In the genomic region with DNA sequence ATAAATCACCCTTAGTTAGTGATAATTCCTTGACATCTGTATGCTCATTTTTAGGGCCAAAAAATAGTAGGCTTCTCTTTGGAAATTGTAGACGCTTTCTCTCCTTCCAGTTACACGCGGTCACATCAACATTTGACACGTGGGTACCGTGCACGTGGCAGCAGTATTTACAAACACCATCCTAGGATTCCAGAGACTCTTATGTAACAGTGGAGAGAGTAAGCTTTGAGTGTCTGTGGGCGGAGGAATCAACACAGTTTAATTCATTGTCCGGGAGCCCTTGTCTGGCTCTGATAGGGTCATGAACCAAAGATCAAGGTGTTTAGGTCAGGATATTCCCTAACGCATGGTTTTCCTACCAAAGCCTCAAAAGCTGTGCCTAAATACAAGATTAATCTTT, we compare ENCODE assay signal across 15 cellular contexts. TPM values are rescaled to one million over a fixed set of nuclear protein-coding genes. Genes with fewer than 3 reads are reported as not detected.
A peak's percentile ranks its signal among the peaks of the same experiment; 100 is the strongest.
DNase-seq lines count a peak whose midpoint lies in the region; ATAC-seq and TF ChIP-seq lines count a peak whose summit lies in the region.
"Had no signal": no experiment of that assay in that cellular context is flagged by ENCODE, and none has a peak within 500 bp of the region (broad histone marks: within the 10 kb centered on the region; RNA-seq: fewer than 3 reads in every experiment).

No MANE protein-coding gene starts in this region.

- H2AFZ ChIP-seq in IMR-90 (replicated peaks; ENCODE audit: low read length, poor library complexity) (no peak overlapping the region), smooth muscle cell (ENCODE audit: low read depth) (no peak overlapping the region)

- in situ Hi-C loops in IMR-90 (cut with MboI; ENCODE audit: low sequenced_read_pairs): no loop called here

- no peak overlapping the region for H4K5ac ChIP-seq in IMR-90 (ENCODE audit: low read depth, low read length)

- no peak overlapping the region for H3K14ac ChIP-seq in IMR-90 (replicated peaks; ENCODE audit: low read depth, low read length)

- dilution Hi-C loops in IMR-90 (cut with HindIII; ENCODE audit: low sequenced_read_pairs, unreplicated experiment): no loop called here

- H3K4me1 ChIP-seq in IMR-90 (ENCODE audit: control insufficient read depth, insufficient read depth, low read length) (peaks cover 7% of the 10 kb centered on the region), smooth muscle cell (ENCODE audit: low read depth) (no peaks in the 10 kb centered on the region)

- 0 out of 2 replicates have a peak, but pooled peaks cover 2% of the 10 kb centered on the region for H3K9me1 ChIP-seq in IMR-90 (ENCODE audit: insufficient read depth, low read length)

- TF ChIP-seq POLR2A in IMR-90 (IDR thresholded peaks at IDR 0.05; ENCODE audit: low read depth, low read length): no peak

- no peaks in the 10 kb centered on the region for H3F3A ChIP-seq in smooth muscle cell (ENCODE audit: low read depth)

- H3K4me3 ChIP-seq in IMR-90 (ENCODE audit: insufficient read depth, low read depth, low read length) (no peak overlapping the region), epithelial cell of esophagus (ENCODE audit: low read length) (no peak overlapping the region), smooth muscle cell (peak overlapping the region; percentile 33)
- H3K4me3 ChIP-seq: esophagus muscularis mucosa, skin epidermis had no signal

- no peak overlapping the region for H2AK5ac ChIP-seq in IMR-90 (ENCODE audit: low read depth, low read length)

- H3K9ac ChIP-seq in IMR-90 (ENCODE audit: low read depth, low read length) (no peak overlapping the region), smooth muscle cell (ENCODE audit: low read depth) (no peak overlapping the region)

- DNase-seq in IMR-90 (peak; percentile 56), epithelial cell of esophagus (ENCODE audit: low read depth) (peak; percentile 22), left lobe of liver (ENCODE audit: low spot score) (peak; percentile 86), smooth muscle cell (lab: John Stamatoyannopoulos, UW; ENCODE audit: unreplicated experiment) (no peak), GDM1 (lab: John Stamatoyannopoulos, UW) (no peak), C1 segment of cervical spinal cord (lab: John Stamatoyannopoulos, UW) (no peak)
- no peak for DNase-seq in stimulated activated CD4-positive, alpha-beta T cell treated with anti-CD3 and anti-CD28 coated beads, Interleukin-4, amount 100 ng/mL, for 1 hour
- DNase-seq: activated naive CD4-positive, alpha-beta T cell treated with anti-CD3 and anti-CD28 coated beads, Interleukin-2, amount 50 U/mL, for 16 hours; CD4-positive, alpha-beta memory T cell; immature natural killer cell; naive thymus-derived CD8-positive, alpha-beta T cell; NCI-H524 treated with DMSO at 0.1 percent for 48 hours; T-helper 9 cell had no signal

- no peak overlapping the region for H2BK15ac ChIP-seq in IMR-90 (ENCODE audit: low read depth, low read length)

- H4K8ac ChIP-seq in IMR-90 (ENCODE audit: low read depth in 2 of 2, low read length in 2 of 2): no peak overlapping the region

- H3K18ac ChIP-seq in IMR-90 (ENCODE audit: low read depth, low read length): no peak overlapping the region

- CTCF ChIA-PET in IMR-90 (lab: Yijun Ruan, JAX): no interaction called here

- no peak overlapping the region for H2BK5ac ChIP-seq in IMR-90 (ENCODE audit: low read depth, low read length, poor library complexity, severe bottlenecking)

- H3K79me1 ChIP-seq in IMR-90 (ENCODE audit: low read depth in 1 of 2, low read length in 2 of 2): peaks cover 3 to 32% of the 10 kb centered on the region in 2 experiments

- H3K79me2 ChIP-seq in smooth muscle cell (ENCODE audit: low read depth): peaks cover 82% of the 10 kb centered on the region

- POLR2A ChIA-PET in IMR-90 (lab: Charles Lee; ENCODE audit: unreplicated experiment): no interaction called here

- no peak overlapping the region for H2BK20ac ChIP-seq in IMR-90 (ENCODE audit: low read depth, low read length)

- H3K27ac ChIP-seq in IMR-90 (ENCODE audit: insufficient read depth, low read length) (no peak overlapping the region), smooth muscle cell (ENCODE audit: low read depth) (no peak overlapping the region)
- H3K27ac ChIP-seq: esophagus muscularis mucosa, skin epidermis had no signal

- H4K91ac ChIP-seq in IMR-90 (ENCODE audit: insufficient read depth, low read depth, low read length): no peak overlapping the region

- ATAC-seq in IMR-90 (ENCODE audit: low read depth): peak; percentile 54; the same call in 1 of the 2 replicates
- ATAC-seq in left lobe of liver: peak; percentile 98
- ATAC-seq: naive thymus-derived CD8-positive, alpha-beta T cell had no signal

- intact Hi-C loops in IMR-90 (cut with micrococcal nuclease): no loop called here

- H3K23ac ChIP-seq in IMR-90 (ENCODE audit: low read depth, low read length): no peak overlapping the region

- no peak overlapping the region for H3K4ac ChIP-seq in IMR-90 (ENCODE audit: low read depth, low read length)

- no peaks in the 10 kb centered on the region for H3K9me3 ChIP-seq in IMR-90 (ENCODE audit: control insufficient read depth, insufficient read depth, low read length)
- H3K9me3 ChIP-seq in smooth muscle cell (replicated peaks; ENCODE audit: low read depth): no peaks in the 10 kb centered on the region
- H3K9me3 ChIP-seq: esophagus muscularis mucosa had no signal

- WGBS in IMR-90 (ENCODE audit: extremely low coverage in 2 of 2, insufficient read length in 1 of 2), 2 experiments: no CpG with 5 or more reads among the region's 9 CpGs
- 4% methylated on average over 9 of the region's 9 CpGs for WGBS in smooth muscle cell (ENCODE audit: low lambda C conversion rate)

- H3K56ac ChIP-seq in IMR-90 (ENCODE audit: extremely low read depth, insufficient read depth, low read length): no peak overlapping the region

- 0 out of 2 replicates have a peak overlapping the region, but pooled peaks have one; percentile 19 for H3K4me2 ChIP-seq in IMR-90 (ENCODE audit: low read depth, low read length)
- H3K4me2 ChIP-seq in smooth muscle cell: peak overlapping the region; percentile 73

- 0 out of 2 replicates have a peak, but pooled peaks cover 1% of the 10 kb centered on the region for H3K36me3 ChIP-seq in IMR-90 (ENCODE audit: control insufficient read depth, insufficient read depth, low read length)
- H3K36me3 ChIP-seq in smooth muscle cell (ENCODE audit: low read depth): no peaks in the 10 kb centered on the region
- H3K36me3 ChIP-seq: esophagus muscularis mucosa had no signal

- no peak for TF ChIP-seq RAD21 in IMR-90 (IDR thresholded peaks at IDR 0.05; ENCODE audit: low read length)

- peak overlapping the region; percentile 22 for H2AK9ac ChIP-seq in IMR-90 (replicated peaks; ENCODE audit: low read depth, low read length, poor library complexity)

- no peak overlapping the region for H2BK120ac ChIP-seq in IMR-90 (ENCODE audit: low read depth, low read length)

- no TSS peak for BruUV-seq in IMR-90 (replicated peaks; lab: Mats Ljungman, UMichigan)

- TF ChIP-seq CTCF in IMR-90 (conservative IDR thresholded peaks at IDR 0.05; ENCODE audit: low read depth, low read length): no peak
- TF ChIP-seq CTCF in epithelial cell of esophagus (IDR thresholded peaks at IDR 0.05; ENCODE audit: insufficient read depth, low read depth, low read length, missing control alignments): no peak
- no peak for TF ChIP-seq CTCF in smooth muscle cell (IDR thresholded peaks at IDR 0.05; ENCODE audit: borderline replicate concordance, insufficient read depth, poor library complexity, severe bottlenecking)

- peaks cover 36% of the 10 kb centered on the region; the same call in 1 of the 2 replicates for H4K20me1 ChIP-seq in IMR-90 (ENCODE audit: insufficient read depth, low read length)
- peaks cover 100% of the 10 kb centered on the region for H4K20me1 ChIP-seq in smooth muscle cell (ENCODE audit: low read depth)

- no peaks in the 10 kb centered on the region for H3K27me3 ChIP-seq in IMR-90 (ENCODE audit: control insufficient read depth, insufficient read depth, low read length)
- peaks cover 23% of the 10 kb centered on the region for H3K27me3 ChIP-seq in smooth muscle cell (ENCODE audit: low read depth)
- H3K27me3 ChIP-seq: esophagus muscularis mucosa had no signal

TF ChIP-seq in IMR-90, 13 proteins besides CTCF, POLR2A, EP300 and RAD21:
- TF ChIP-seq RCOR1 (IDR thresholded peaks at IDR 0.05; ENCODE audit: insufficient replicate concordance, low read length) (no peak), CEBPB (IDR thresholded peaks at IDR 0.05; ENCODE audit: low read depth, low read length) (0 out of 2 replicates have a peak, but pooled peaks have one; percentile 26), BHLHE40 (IDR thresholded peaks at IDR 0.05; ENCODE audit: low read depth, low read length) (peak; percentile 82; the same call in 1 of the 2 replicates), MXI1 (IDR thresholded peaks at IDR 0.05; ENCODE audit: borderline replicate concordance, low read depth, low read length) (peak; percentile 94), NFE2L2 (IDR thresholded peaks at IDR 0.05; ENCODE audit: low read depth, low read length) (no peak)
- TF ChIP-seq, protein P1, sequence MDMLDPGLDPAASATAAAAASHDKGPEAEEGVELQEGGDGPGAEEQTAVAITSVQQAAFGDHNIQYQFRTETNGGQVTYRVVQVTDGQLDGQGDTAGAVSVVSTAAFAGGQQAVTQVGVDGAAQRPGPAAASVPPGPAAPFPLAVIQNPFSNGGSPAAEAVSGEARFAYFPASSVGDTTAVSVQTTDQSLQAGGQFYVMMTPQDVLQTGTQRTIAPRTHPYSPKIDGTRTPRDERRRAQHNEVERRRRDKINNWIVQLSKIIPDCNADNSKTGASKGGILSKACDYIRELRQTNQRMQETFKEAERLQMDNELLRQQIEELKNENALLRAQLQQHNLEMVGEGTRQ (IDR thresholded peaks at IDR 0.05; ENCODE audit: low read depth, low read length): peak; percentile 75

RNA-seq across cellular contexts. Expression of a gene that starts 12.2 kb away (rescaled TPM):
- total RNA-seq in IMR-90 (2012; rRNA removed) (22.8 and 25.3 TPM in 2 replicates), left lobe of liver (6.3 TPM), smooth muscle cell (18.6 and 20.5 TPM in 2 replicates)
- polyA plus RNA-seq in IMR-90 (2012; rRNA removed) (5.3 and 5.6 TPM in 2 replicates), smooth muscle cell (2.7 and 5.6 TPM in 2 replicates)
- polyA plus RNA-seq in IMR-90 (2012; cell fraction: cytosol; rRNA removed): 1.2 and 1.3 TPM in 2 replicates
- polyA plus RNA-seq in IMR-90 (2012; cell fraction: nucleus; rRNA removed; ENCODE audit: low replicate concordance): 3.3 and 18.9 TPM in 2 replicates

Comparison
In these comparisons a context has a peak if more than half of its experiments do, and no peak if none do; other contexts are left out.
1. DNase-seq: peak in IMR-90 (single experiment), epithelial cell of esophagus (single experiment) and left lobe of liver (single experiment); none in smooth muscle cell (single experiment), stimulated activated CD4-positive, alpha-beta T cell treated with anti-CD3 and anti-CD28 coated beads, Interleukin-4, amount 100 ng/mL, for 1 hour (single experiment), GDM1 (single experiment) and C1 segment of cervical spinal cord (0 of 14).